ENCODE assay signal across 15 cellular contexts in genomic region chr10:121138112-121138860, GRCh38.
DNase-seq lines count a peak whose midpoint lies in the region; ATAC-seq and TF ChIP-seq lines count a peak whose summit lies in the region.
"Had no signal": no experiment of that assay in that cellular context is flagged by ENCODE, and none has a peak within 500 bp of the region (broad histone marks: within the 10 kb centered on the region; RNA-seq: fewer than 3 reads in every experiment).

No MANE protein-coding gene starts in this region.

- H3K27me3 ChIP-seq in colonic mucosa (no peaks in the 10 kb centered on the region), upper lobe of right lung (no peaks in the 10 kb centered on the region), heart right ventricle (peaks cover 0 to 8% (median 4%) of the 10 kb centered on the region in 7 donors)

- H3K9ac ChIP-seq in colonic mucosa (ENCODE audit: low read depth in 2 of 2, low read length in 2 of 2): no peak overlapping the region

- DNase-seq in NCI-H1694 (lab: John Stamatoyannopoulos, UW) (peak; percentile 49), NCI-H446 treated with DMSO at 0.1 percent for 48 hours (lab: John Stamatoyannopoulos, UW) (peak; percentile 66), colonic mucosa (peak; percentile 12), upper lobe of right lung (no peak), RPMI8226 (no peak), NCI-H1105 treated with DMSO at 0.1 percent for 48 hours (lab: John Stamatoyannopoulos, UW) (no peak), heart right ventricle (no peak)
- DNase-seq: CD8-positive, alpha-beta T cell; IMR-90; Kasumi-1; NCI-H1436 treated with DMSO at 0.1 percent for 48 hours; NCI-H526; PC-3; T-cell had no signal

- H3K27ac ChIP-seq in colonic mucosa: no peak overlapping the region
- no peak overlapping the region for H3K27ac ChIP-seq in upper lobe of right lung
- H3K27ac ChIP-seq in heart right ventricle: no peak overlapping the region

- no peak overlapping the region for H3K4me3 ChIP-seq in colonic mucosa
- H3K4me3 ChIP-seq in upper lobe of right lung: no peak overlapping the region
- no peak overlapping the region for H3K4me3 ChIP-seq in heart right ventricle
- H3K4me3 ChIP-seq: HAP-1 had no signal

- TF ChIP-seq CTCF in colonic mucosa (IDR thresholded peaks at IDR 0.05): no peak
- TF ChIP-seq CTCF in upper lobe of right lung (IDR thresholded peaks at IDR 0.05): no peak
- TF ChIP-seq CTCF in heart right ventricle (IDR thresholded peaks at IDR 0.05): no peak

- 75% methylated on average over 13 of the region's 13 CpGs for WGBS in heart right ventricle, 2 donors

- no peaks in the 10 kb centered on the region for H3K4me1 ChIP-seq in colonic mucosa
- no peaks in the 10 kb centered on the region for H3K4me1 ChIP-seq in upper lobe of right lung
- H3K4me1 ChIP-seq in heart right ventricle: no peaks in the 10 kb centered on the region

- H3K36me3 ChIP-seq in colonic mucosa (no peaks in the 10 kb centered on the region), upper lobe of right lung (no peaks in the 10 kb centered on the region), heart right ventricle (no peaks in the 10 kb centered on the region)
- H3K36me3 ChIP-seq: HAP-1 had no signal

- intact Hi-C loops in colonic mucosa (cut with DNase I) (no loop called here), upper lobe of right lung (cut with DNase I) (no loop called here), heart right ventricle (cut with DNase I) (no loop called here)

- ATAC-seq in upper lobe of right lung: peak; percentile 44
- ATAC-seq in heart right ventricle: no peak
- ATAC-seq: CD8-positive, alpha-beta T cell; PC-3; T-cell had no signal

- H3K9me3 ChIP-seq in colonic mucosa (no peaks in the 10 kb centered on the region), upper lobe of right lung (no peaks in the 10 kb centered on the region), heart right ventricle (peaks cover 0 to 4% (median 0%) of the 10 kb centered on the region in 11 donors)

Comparison
In these comparisons a context has a peak if more than half of its experiments do, and no peak if none do; other contexts are left out.
1. DNase-seq: peak in NCI-H1694 (single experiment), NCI-H446 treated with DMSO at 0.1 percent for 48 hours (single experiment) and colonic mucosa (single experiment); none in upper lobe of right lung (single experiment), RPMI8226 (single experiment), NCI-H1105 treated with DMSO at 0.1 percent for 48 hours (single experiment) and heart right ventricle (0 of 2).